In genomic region chr22:46035742-46036557, GRCh38 we compare ENCODE assay signal across 1 cellular context.
A peak's percentile ranks its signal among the peaks of the same experiment; 100 is the strongest.
TF ChIP-seq lines count a peak whose summit lies in the region.

No MANE protein-coding gene starts in this region.

TF ChIP-seq in K562, 482 proteins besides CTCF, POLR2A, EP300 and RAD21 (continued from another document and continues in another):
- TF ChIP-seq TCF7L2 (IDR thresholded peaks at IDR 0.05; ENCODE audit: low read depth, low read length) (no peak), ZBTB2 (IDR thresholded peaks at IDR 0.05) (no peak), SREBF2 (CRISPR knock-in tag; IDR thresholded peaks at IDR 0.05) (no peak), ZBTB12 (CRISPR knock-in tag; IDR thresholded peaks at IDR 0.05) (peak; percentile 93), RBM39 (optimal IDR thresholded peaks at IDR 0.05; ENCODE audit: low read depth, low read length) (no peak), ZFPM2 (CRISPR knock-in tag; IDR thresholded peaks at IDR 0.05) (no peak), MLX (CRISPR knock-in tag; conservative IDR thresholded peaks at IDR 0.05) (no peak), ZNF668 (CRISPR knock-in tag; IDR thresholded peaks at IDR 0.05) (no peak), RBM25 (IDR thresholded peaks at IDR 0.05; ENCODE audit: low read depth, low read length, severe bottlenecking) (no peak), NELFE (IDR thresholded peaks at IDR 0.05; ENCODE audit: insufficient read depth, insufficient read length) (no peak), TCF3 (CRISPR knock-in tag; IDR thresholded peaks at IDR 0.05) (no peak), NFXL1 (CRISPR knock-in tag; IDR thresholded peaks at IDR 0.05) (no peak), MEF2D (tag; conservative IDR thresholded peaks at IDR 0.05; ENCODE audit: low read depth) (no peak), ZNF347 (CRISPR knock-in tag; IDR thresholded peaks at IDR 0.05; ENCODE audit: low read depth) (no peak), COPS2 (conservative IDR thresholded peaks at IDR 0.05) (no peak), ZNF512 (tag; IDR thresholded peaks at IDR 0.05) (no peak), MXI1 (IDR thresholded peaks at IDR 0.05; ENCODE audit: low read depth, low read length) (no peak), SMAD4 (CRISPR knock-in tag; conservative IDR thresholded peaks at IDR 0.05) (peak; percentile 59), EWSR1 (IDR thresholded peaks at IDR 0.05; ENCODE audit: borderline replicate concordance, low read depth, partially characterized antibody) (no peak), E2F1 (CRISPR knock-in tag; IDR thresholded peaks at IDR 0.05) (no peak), BDP1 (IDR thresholded peaks at IDR 0.05; ENCODE audit: insufficient read depth, insufficient read length) (no peak), ZNF212 (CRISPR knock-in tag; IDR thresholded peaks at IDR 0.05) (no peak), MYC (IDR thresholded peaks at IDR 0.05; ENCODE audit: low read depth, low read length) (no peak; the same call in 1 of the 2 replicates), MYC (CRISPR knock-in tag; IDR thresholded peaks at IDR 0.05; ENCODE audit: borderline replicate concordance, low read depth) (peak; percentile 59; the same call in 1 of the 2 replicates), TBL1XR1 (IDR thresholded peaks at IDR 0.05; ENCODE audit: low read length in 2 of 2) (0 out of 4 replicates have a peak, but pooled peaks of 1 of the 2 experiments have one; percentile 45), NEUROD1 (IDR thresholded peaks at IDR 0.05; ENCODE audit: borderline replicate concordance, low read depth, low read length, partially characterized antibody) (no peak), TEAD2 (tag; IDR thresholded peaks at IDR 0.05) (no peak), ZKSCAN1 (IDR thresholded peaks at IDR 0.05; ENCODE audit: low read depth, low read length) (no peak), LEF1 (IDR thresholded peaks at IDR 0.05) (no peak), CBX1 (IDR thresholded peaks at IDR 0.05; ENCODE audit: low read depth) (no peak), GATA2 (CRISPR knock-in tag; IDR thresholded peaks at IDR 0.05) (no peak), SFPQ (IDR thresholded peaks at IDR 0.05; ENCODE audit: low read depth, low read length) (no peak), CHCHD3 (CRISPR knock-in tag; IDR thresholded peaks at IDR 0.05) (no peak), KDM4B (IDR thresholded peaks at IDR 0.05; ENCODE audit: borderline replicate concordance in 2 of 2, low read depth in 1 of 2) (0 out of 4 replicates have a peak, but pooled peaks of 1 of the 2 experiments have one; percentile 33), HDAC6 (IDR thresholded peaks at IDR 0.05; ENCODE audit: low read depth, low read length) (no peak), TEAD1 (CRISPR knock-in tag; IDR thresholded peaks at IDR 0.05) (no peak), DMBX1 (CRISPR knock-in tag; IDR thresholded peaks at IDR 0.05; ENCODE audit: borderline replicate concordance) (no peak), HEY1 (CRISPR knock-in tag; IDR thresholded peaks at IDR 0.05; ENCODE audit: borderline replicate concordance) (no peak), XRCC3 (IDR thresholded peaks at IDR 0.05) (no peak), ZNF253 (CRISPR knock-in tag; conservative IDR thresholded peaks at IDR 0.05) (no peak), ZNF511 (CRISPR knock-in tag; IDR thresholded peaks at IDR 0.05) (no peak), BRD4 (IDR thresholded peaks at IDR 0.05) (no peak), SNAPC5 (CRISPR knock-in tag; IDR thresholded peaks at IDR 0.05) (no peak), CBFA2T3 (IDR thresholded peaks at IDR 0.05) (no peak), TSC22D4 (tag; IDR thresholded peaks at IDR 0.05) (no peak), FOXJ3 (CRISPR knock-in tag; IDR thresholded peaks at IDR 0.05) (no peak), USF2 (CRISPR knock-in tag; IDR thresholded peaks at IDR 0.05) (no peak), ELK1 (CRISPR knock-in tag; IDR thresholded peaks at IDR 0.05) (no peak), MYNN (IDR thresholded peaks at IDR 0.05) (no peak), MYNN (CRISPR knock-in tag; IDR thresholded peaks at IDR 0.05) (no peak), NFRKB (IDR thresholded peaks at IDR 0.05; ENCODE audit: low read depth) (no peak), THAP7 (CRISPR knock-in tag; IDR thresholded peaks at IDR 0.05) (no peak), MAFG (tag; conservative IDR thresholded peaks at IDR 0.05) (no peak), ZNF23 (CRISPR knock-in tag; IDR thresholded peaks at IDR 0.05) (no peak), ARID1B (IDR thresholded peaks at IDR 0.05) (no peak), GATAD2B (IDR thresholded peaks at IDR 0.05; ENCODE audit: borderline replicate concordance) (no peak), CHD1 (IDR thresholded peaks at IDR 0.05; ENCODE audit: low read length) (no peak), XRCC5 (IDR thresholded peaks at IDR 0.05; ENCODE audit: low read depth, low read length) (no peak), FOSL1 (tag; conservative IDR thresholded peaks at IDR 0.05) (no peak), ZFP1 (CRISPR knock-in tag; IDR thresholded peaks at IDR 0.05) (no peak), ATF6 (CRISPR knock-in tag; IDR thresholded peaks at IDR 0.05) (peak; percentile 76; the same call in 1 of the 2 replicates), TARDBP (IDR thresholded peaks at IDR 0.05) (no peak), MCM2 (IDR thresholded peaks at IDR 0.05; ENCODE audit: low read depth) (no peak), PHF20 (IDR thresholded peaks at IDR 0.05; ENCODE audit: partially characterized antibody) (peak; percentile 84), ZNF586 (CRISPR knock-in tag; conservative IDR thresholded peaks at IDR 0.05) (no peak), RAD51 (IDR thresholded peaks at IDR 0.05; ENCODE audit: borderline replicate concordance, low read depth) (no peak), PRPF4 (IDR thresholded peaks at IDR 0.05; ENCODE audit: insufficient read depth, low read depth, low read length, poor library complexity, severe bottlenecking) (no peak), KLF16 (IDR thresholded peaks at IDR 0.05) (no peak), GTF2F1 (IDR thresholded peaks at IDR 0.05; ENCODE audit: low read depth, low read length) (no peak), WHSC1 (IDR thresholded peaks at IDR 0.05; ENCODE audit: low read length) (no peak), FOXK1 (CRISPR knock-in tag; IDR thresholded peaks at IDR 0.05; ENCODE audit: borderline replicate concordance) (no peak)
